Comparison of ENCODE assay signal across 1 cellular context in genomic region chr3:65953881-65954733, GRCh38.
TF ChIP-seq lines count a peak whose summit lies in the region.

No MANE protein-coding gene starts in this region.

TF ChIP-seq in H1, 55 proteins besides CTCF, POLR2A, EP300 and RAD21:
- TF ChIP-seq BACH1 (IDR thresholded peaks at IDR 0.05; ENCODE audit: low read length): no peak
- TF ChIP-seq FOSL1 (IDR thresholded peaks at IDR 0.05; ENCODE audit: insufficient read depth, low read depth, low read length): no peak
- TF ChIP-seq CHD7 (IDR thresholded peaks at IDR 0.05; ENCODE audit: insufficient replicate concordance, low read length): peak; percentile 2
- peak; percentile 11 for TF ChIP-seq ASH2L (IDR thresholded peaks at IDR 0.05; ENCODE audit: low read length)
- TF ChIP-seq BRCA1 (IDR thresholded peaks at IDR 0.05; ENCODE audit: low read depth, low read length): no peak
- no peak for TF ChIP-seq GABPA (IDR thresholded peaks at IDR 0.05; ENCODE audit: borderline replicate concordance, insufficient read depth, low read length)
- TF ChIP-seq TCF12 (IDR thresholded peaks at IDR 0.05; ENCODE audit: low read depth, low read length): no peak
- no peak for TF ChIP-seq RFX5 (IDR thresholded peaks at IDR 0.05; ENCODE audit: borderline replicate concordance, low read depth, low read length)
